Comparison of ENCODE assay signal across 24 cellular contexts in the genomic region with DNA sequence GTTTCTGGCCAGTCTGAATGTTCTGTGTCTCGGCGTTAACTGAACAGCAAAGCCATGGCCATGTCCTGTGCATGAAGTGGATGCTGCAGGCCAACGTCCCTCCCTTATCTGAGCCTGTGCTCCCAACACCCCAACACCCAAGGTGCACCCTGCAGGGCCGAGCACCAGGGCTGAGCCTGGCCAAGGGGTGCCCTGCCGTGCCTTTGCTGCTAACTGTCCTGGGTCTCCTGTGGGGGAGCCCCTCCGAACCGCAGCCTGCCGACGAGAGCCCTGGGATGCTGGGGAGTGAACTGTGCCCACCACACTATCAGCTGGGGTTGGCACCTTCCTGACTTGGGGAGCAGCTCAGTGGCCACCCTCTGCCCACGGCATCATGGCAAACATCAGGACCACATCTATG.
"Had no signal": no experiment of that assay in that cellular context is flagged by ENCODE, and none has a peak within 500 bp of the region (broad histone marks: within the 10 kb centered on the region; RNA-seq: fewer than 3 reads in every experiment).

No MANE protein-coding gene starts in this region.

- H3K4me3 Mint-ChIP-seq: activated CD4-positive, alpha-beta T cell treated with anti-CD3 and anti-CD28 coated beads, Interleukin-2, amount 10 ng/mL, durations not matched to agents 7 days and 5 days; activated CD8-positive, alpha-beta T cell treated with anti-CD3 and anti-CD28 coated beads for 36 hours; activated naive CD4-positive, alpha-beta T cell treated with anti-CD3 and anti-CD28 coated beads, Interleukin-2, amount 50 U/mL, for 24 hours; activated naive CD8-positive, alpha-beta T cell treated with anti-CD3 and anti-CD28 coated beads, Interleukin-2, amount 50 U/mL, for 24 hours; central memory CD8-positive, alpha-beta T cell had no signal

- H3K9me3 ChIP-seq: ascending aorta, body of pancreas, Peyer's patch, SJSA1 had no signal

- H3K27me3 Mint-ChIP-seq: activated CD4-positive, alpha-beta T cell treated with anti-CD3 and anti-CD28 coated beads, Interleukin-2, amount 10 ng/mL, durations not matched to agents 7 days and 5 days; activated CD8-positive, alpha-beta T cell treated with anti-CD3 and anti-CD28 coated beads for 36 hours; activated naive CD4-positive, alpha-beta T cell treated with anti-CD3 and anti-CD28 coated beads, Interleukin-2, amount 50 U/mL, for 24 hours; activated naive CD8-positive, alpha-beta T cell treated with anti-CD3 and anti-CD28 coated beads, Interleukin-2, amount 50 U/mL, for 24 hours; central memory CD8-positive, alpha-beta T cell had no signal

- H3K4me1 ChIP-seq: body of pancreas, Peyer's patch had no signal

- H3K27ac ChIP-seq: ascending aorta, body of pancreas, Peyer's patch, SJSA1 had no signal

- H3K4me3 ChIP-seq: ascending aorta, body of pancreas, Peyer's patch, SJSA1 had no signal

- DNase-seq: activated CD4-positive, alpha-beta T cell treated with anti-CD3 and anti-CD28 coated beads, Interleukin-2, amount 10 ng/mL, durations not matched to agents 7 days and 5 days; activated CD4-positive, CD25-positive, alpha-beta regulatory T cell treated with anti-CD3 and anti-CD28 coated beads, Interleukin-2, amount 50 U/mL, for 72 hours; activated CD8-positive, alpha-beta memory T cell treated with anti-CD3 and anti-CD28 coated beads, Interleukin-2, amount 50 U/mL, for 4 hours; activated CD8-positive, alpha-beta T cell treated with anti-CD3 and anti-CD28 coated beads for 36 hours; activated naive CD8-positive, alpha-beta T cell treated with anti-CD3 and anti-CD28 coated beads, Interleukin-2, amount 50 U/mL, for 24 hours; activated T-cell treated with anti-CD3 and anti-CD28 coated beads, Interleukin-2, amount 50 U/mL, for 1 hour; amniotic stem cell; body of pancreas; MM.1S; NCI-H1105; NCI-H1436; NCI-H1694 treated with DMSO at 0.1 percent for 48 hours; NCI-H2029 treated with DMSO at 0.1 percent for 48 hours; NCI-H510A treated with DMSO at 0.1 percent for 48 hours; NCI-H69; NK-92 treated with Interleukin-12 subunit alpha and Interleukin-12 subunit beta, amount 100 ng/mL, for 24 hours; Peyer's patch; SHP77; SW 1271 had no signal

- H3K4me1 Mint-ChIP-seq: activated CD4-positive, alpha-beta T cell treated with anti-CD3 and anti-CD28 coated beads, Interleukin-2, amount 10 ng/mL, durations not matched to agents 7 days and 5 days; activated naive CD4-positive, alpha-beta T cell treated with anti-CD3 and anti-CD28 coated beads, Interleukin-2, amount 50 U/mL, for 24 hours; activated naive CD8-positive, alpha-beta T cell treated with anti-CD3 and anti-CD28 coated beads, Interleukin-2, amount 50 U/mL, for 24 hours; central memory CD8-positive, alpha-beta T cell had no signal

- ATAC-seq: activated CD8-positive, alpha-beta T cell treated with anti-CD3 and anti-CD28 coated beads for 36 hours; activated naive CD8-positive, alpha-beta T cell treated with anti-CD3 and anti-CD28 coated beads, Interleukin-2, amount 50 U/mL, for 24 hours; body of pancreas; SK-N-SH treated with all-trans-retinoic acid at 6 μM for 48 hours had no signal

- H3K9me3 Mint-ChIP-seq: activated CD4-positive, alpha-beta T cell treated with anti-CD3 and anti-CD28 coated beads, Interleukin-2, amount 10 ng/mL, durations not matched to agents 7 days and 5 days; activated CD8-positive, alpha-beta T cell treated with anti-CD3 and anti-CD28 coated beads for 36 hours; activated naive CD4-positive, alpha-beta T cell treated with anti-CD3 and anti-CD28 coated beads, Interleukin-2, amount 50 U/mL, for 24 hours; activated naive CD8-positive, alpha-beta T cell treated with anti-CD3 and anti-CD28 coated beads, Interleukin-2, amount 50 U/mL, for 24 hours; central memory CD8-positive, alpha-beta T cell had no signal

- H3K27me3 ChIP-seq: ascending aorta, body of pancreas, Peyer's patch, SJSA1 had no signal

- H3K27ac Mint-ChIP-seq: activated CD8-positive, alpha-beta T cell treated with anti-CD3 and anti-CD28 coated beads for 36 hours; activated naive CD4-positive, alpha-beta T cell treated with anti-CD3 and anti-CD28 coated beads, Interleukin-2, amount 50 U/mL, for 24 hours; activated naive CD8-positive, alpha-beta T cell treated with anti-CD3 and anti-CD28 coated beads, Interleukin-2, amount 50 U/mL, for 24 hours had no signal
